1 cellular context compared by ENCODE assay signal in the genomic region with DNA sequence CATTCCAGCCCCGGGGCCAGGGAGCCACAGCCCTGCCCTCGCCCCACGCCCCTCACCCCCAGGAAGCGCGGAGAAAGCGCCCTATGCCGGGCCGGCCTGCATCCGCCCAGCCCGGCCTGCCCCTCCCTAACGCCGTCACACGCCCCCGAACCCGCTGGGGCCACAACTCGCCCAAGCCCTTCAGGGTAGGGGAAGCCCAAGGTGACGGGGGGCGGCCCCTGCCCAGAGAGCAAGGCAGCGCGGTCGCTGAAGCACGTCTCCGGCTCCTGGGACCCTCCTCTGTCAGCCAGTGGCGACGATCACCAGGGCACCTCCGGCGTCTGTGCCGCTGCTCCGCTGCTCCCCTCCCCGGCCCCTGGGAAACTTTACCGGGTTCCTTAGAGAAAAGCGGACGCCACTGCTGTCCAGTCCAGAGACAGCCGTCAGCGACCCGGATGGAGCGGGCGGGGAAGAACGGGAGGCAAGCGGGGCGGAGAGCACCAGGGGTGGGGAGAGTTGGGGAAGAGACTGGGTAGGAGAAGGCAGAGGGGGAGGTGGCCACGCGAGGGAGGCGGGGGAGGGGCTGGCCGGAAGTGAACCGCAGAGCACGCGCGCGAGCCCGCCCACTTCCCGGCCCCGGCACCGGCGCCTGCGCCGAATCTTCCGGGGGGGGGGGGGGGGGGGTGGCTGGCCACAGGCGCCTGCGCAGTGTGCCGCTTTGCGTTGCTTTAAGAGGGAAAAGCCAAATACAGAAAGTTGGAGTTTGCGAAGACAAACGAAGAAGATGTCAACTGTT.
TF ChIP-seq lines count a peak whose summit lies in the region.

A gene with protein sequence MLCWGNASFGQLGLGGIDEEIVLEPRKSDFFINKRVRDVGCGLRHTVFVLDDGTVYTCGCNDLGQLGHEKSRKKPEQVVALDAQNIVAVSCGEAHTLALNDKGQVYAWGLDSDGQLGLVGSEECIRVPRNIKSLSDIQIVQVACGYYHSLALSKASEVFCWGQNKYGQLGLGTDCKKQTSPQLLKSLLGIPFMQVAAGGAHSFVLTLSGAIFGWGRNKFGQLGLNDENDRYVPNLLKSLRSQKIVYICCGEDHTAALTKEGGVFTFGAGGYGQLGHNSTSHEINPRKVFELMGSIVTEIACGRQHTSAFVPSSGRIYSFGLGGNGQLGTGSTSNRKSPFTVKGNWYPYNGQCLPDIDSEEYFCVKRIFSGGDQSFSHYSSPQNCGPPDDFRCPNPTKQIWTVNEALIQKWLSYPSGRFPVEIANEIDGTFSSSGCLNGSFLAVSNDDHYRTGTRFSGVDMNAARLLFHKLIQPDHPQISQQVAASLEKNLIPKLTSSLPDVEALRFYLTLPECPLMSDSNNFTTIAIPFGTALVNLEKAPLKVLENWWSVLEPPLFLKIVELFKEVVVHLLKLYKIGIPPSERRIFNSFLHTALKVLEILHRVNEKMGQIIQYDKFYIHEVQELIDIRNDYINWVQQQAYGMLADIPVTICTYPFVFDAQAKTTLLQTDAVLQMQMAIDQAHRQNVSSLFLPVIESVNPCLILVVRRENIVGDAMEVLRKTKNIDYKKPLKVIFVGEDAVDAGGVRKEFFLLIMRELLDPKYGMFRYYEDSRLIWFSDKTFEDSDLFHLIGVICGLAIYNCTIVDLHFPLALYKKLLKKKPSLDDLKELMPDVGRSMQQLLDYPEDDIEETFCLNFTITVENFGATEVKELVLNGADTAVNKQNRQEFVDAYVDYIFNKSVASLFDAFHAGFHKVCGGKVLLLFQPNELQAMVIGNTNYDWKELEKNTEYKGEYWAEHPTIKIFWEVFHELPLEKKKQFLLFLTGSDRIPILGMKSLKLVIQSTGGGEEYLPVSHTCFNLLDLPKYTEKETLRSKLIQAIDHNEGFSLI (minus strand): TSS at position 509 of the 775 bp plus-strand sequence. CDS start 2,175 bp downstream, outside the sequence.

TF ChIP-seq in GM12878, 131 proteins besides CTCF, POLR2A, EP300 and RAD21 (continued from another document and continues in another):
- TF ChIP-seq, protein P1, sequence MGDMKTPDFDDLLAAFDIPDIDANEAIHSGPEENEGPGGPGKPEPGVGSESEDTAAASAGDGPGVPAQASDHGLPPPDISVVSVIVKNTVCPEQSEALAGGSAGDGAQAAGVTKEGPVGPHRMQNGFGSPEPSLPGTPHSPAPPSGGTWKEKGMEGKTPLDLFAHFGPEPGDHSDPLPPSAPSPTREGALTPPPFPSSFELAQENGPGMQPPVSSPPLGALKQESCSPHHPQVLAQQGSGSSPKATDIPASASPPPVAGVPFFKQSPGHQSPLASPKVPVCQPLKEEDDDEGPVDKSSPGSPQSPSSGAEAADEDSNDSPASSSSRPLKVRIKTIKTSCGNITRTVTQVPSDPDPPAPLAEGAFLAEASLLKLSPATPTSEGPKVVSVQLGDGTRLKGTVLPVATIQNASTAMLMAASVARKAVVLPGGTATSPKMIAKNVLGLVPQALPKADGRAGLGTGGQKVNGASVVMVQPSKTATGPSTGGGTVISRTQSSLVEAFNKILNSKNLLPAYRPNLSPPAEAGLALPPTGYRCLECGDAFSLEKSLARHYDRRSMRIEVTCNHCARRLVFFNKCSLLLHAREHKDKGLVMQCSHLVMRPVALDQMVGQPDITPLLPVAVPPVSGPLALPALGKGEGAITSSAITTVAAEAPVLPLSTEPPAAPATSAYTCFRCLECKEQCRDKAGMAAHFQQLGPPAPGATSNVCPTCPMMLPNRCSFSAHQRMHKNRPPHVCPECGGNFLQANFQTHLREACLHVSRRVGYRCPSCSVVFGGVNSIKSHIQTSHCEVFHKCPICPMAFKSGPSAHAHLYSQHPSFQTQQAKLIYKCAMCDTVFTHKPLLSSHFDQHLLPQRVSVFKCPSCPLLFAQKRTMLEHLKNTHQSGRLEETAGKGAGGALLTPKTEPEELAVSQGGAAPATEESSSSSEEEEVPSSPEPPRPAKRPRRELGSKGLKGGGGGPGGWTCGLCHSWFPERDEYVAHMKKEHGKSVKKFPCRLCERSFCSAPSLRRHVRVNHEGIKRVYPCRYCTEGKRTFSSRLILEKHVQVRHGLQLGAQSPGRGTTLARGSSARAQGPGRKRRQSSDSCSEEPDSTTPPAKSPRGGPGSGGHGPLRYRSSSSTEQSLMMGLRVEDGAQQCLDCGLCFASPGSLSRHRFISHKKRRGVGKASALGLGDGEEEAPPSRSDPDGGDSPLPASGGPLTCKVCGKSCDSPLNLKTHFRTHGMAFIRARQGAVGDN (IDR thresholded peaks at IDR 0.05), result no peak
- TF ChIP-seq, protein P2, sequence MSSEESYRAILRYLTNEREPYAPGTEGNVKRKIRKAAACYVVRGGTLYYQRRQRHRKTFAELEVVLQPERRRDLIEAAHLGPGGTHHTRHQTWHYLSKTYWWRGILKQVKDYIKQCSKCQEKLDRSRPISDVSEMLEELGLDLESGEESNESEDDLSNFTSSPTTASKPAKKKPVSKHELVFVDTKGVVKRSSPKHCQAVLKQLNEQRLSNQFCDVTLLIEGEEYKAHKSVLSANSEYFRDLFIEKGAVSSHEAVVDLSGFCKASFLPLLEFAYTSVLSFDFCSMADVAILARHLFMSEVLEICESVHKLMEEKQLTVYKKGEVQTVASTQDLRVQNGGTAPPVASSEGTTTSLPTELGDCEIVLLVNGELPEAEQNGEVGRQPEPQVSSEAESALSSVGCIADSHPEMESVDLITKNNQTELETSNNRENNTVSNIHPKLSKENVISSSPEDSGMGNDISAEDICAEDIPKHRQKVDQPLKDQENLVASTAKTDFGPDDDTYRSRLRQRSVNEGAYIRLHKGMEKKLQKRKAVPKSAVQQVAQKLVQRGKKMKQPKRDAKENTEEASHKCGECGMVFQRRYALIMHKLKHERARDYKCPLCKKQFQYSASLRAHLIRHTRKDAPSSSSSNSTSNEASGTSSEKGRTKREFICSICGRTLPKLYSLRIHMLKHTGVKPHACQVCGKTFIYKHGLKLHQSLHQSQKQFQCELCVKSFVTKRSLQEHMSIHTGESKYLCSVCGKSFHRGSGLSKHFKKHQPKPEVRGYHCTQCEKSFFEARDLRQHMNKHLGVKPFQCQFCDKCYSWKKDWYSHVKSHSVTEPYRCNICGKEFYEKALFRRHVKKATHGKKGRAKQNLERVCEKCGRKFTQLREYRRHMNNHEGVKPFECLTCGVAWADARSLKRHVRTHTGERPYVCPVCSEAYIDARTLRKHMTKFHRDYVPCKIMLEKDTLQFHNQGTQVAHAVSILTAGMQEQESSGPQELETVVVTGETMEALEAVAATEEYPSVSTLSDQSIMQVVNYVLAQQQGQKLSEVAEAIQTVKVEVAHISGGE (CRISPR knock-in tag; IDR thresholded peaks at IDR 0.05), result no peak
- peak; percentile 70; the same call in 1 of the 2 replicates for TF ChIP-seq ZNF207 (IDR thresholded peaks at IDR 0.05; ENCODE audit: borderline replicate concordance)
- TF ChIP-seq ZSCAN29 (IDR thresholded peaks at IDR 0.05), result no peak
- TF ChIP-seq STAT1 (conservative IDR thresholded peaks at IDR 0.05), result 0 out of 2 replicates have a peak, but pooled peaks have one; percentile 56
- TF ChIP-seq CHD1 (IDR thresholded peaks at IDR 0.05; ENCODE audit: low read depth, low read length), result 0 out of 2 replicates have a peak, but pooled peaks have one; percentile 40
- TF ChIP-seq, protein P3, sequence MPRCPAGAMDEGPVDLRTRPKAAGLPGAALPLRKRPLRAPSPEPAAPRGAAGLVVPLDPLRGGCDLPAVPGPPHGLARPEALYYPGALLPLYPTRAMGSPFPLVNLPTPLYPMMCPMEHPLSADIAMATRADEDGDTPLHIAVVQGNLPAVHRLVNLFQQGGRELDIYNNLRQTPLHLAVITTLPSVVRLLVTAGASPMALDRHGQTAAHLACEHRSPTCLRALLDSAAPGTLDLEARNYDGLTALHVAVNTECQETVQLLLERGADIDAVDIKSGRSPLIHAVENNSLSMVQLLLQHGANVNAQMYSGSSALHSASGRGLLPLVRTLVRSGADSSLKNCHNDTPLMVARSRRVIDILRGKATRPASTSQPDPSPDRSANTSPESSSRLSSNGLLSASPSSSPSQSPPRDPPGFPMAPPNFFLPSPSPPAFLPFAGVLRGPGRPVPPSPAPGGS (IDR thresholded peaks at IDR 0.05; ENCODE audit: borderline replicate concordance, insufficient read depth, low read depth, low read length, poor library complexity, severe bottlenecking), result no peak
- TF ChIP-seq, protein P4, sequence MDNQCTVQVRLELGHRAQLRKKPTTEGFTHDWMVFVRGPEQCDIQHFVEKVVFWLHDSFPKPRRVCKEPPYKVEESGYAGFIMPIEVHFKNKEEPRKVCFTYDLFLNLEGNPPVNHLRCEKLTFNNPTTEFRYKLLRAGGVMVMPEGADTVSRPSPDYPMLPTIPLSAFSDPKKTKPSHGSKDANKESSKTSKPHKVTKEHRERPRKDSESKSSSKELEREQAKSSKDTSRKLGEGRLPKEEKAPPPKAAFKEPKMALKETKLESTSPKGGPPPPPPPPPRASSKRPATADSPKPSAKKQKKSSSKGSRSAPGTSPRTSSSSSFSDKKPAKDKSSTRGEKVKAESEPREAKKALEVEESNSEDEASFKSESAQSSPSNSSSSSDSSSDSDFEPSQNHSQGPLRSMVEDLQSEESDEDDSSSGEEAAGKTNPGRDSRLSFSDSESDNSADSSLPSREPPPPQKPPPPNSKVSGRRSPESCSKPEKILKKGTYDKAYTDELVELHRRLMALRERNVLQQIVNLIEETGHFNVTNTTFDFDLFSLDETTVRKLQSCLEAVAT (IDR thresholded peaks at IDR 0.05), result 0 out of 2 replicates have a peak, but pooled peaks have one; percentile 50
- TF ChIP-seq RELA (IDR thresholded peaks at IDR 0.05; ENCODE audit: borderline replicate concordance, partially characterized antibody), result peak; percentile 32
- no peak for TF ChIP-seq WRNIP1 (IDR thresholded peaks at IDR 0.05; ENCODE audit: borderline replicate concordance, low read depth, low read length)
- TF ChIP-seq GATAD2B (conservative IDR thresholded peaks at IDR 0.05; ENCODE audit: low read depth), result peak; percentile 85
- peak; percentile 55; the same call in 1 of the 2 replicates for TF ChIP-seq SMARCA5 (IDR thresholded peaks at IDR 0.05)
- 0 out of 4 replicates have a peak, but pooled peaks of 1 of the 2 experiments have one; percentile 20 for TF ChIP-seq SRF (IDR thresholded peaks at IDR 0.05; ENCODE audit: low read depth in 2 of 2, low read length in 2 of 2)
- TF ChIP-seq DPF2 (IDR thresholded peaks at IDR 0.05), result peak; percentile 82
- TF ChIP-seq, protein P5, sequence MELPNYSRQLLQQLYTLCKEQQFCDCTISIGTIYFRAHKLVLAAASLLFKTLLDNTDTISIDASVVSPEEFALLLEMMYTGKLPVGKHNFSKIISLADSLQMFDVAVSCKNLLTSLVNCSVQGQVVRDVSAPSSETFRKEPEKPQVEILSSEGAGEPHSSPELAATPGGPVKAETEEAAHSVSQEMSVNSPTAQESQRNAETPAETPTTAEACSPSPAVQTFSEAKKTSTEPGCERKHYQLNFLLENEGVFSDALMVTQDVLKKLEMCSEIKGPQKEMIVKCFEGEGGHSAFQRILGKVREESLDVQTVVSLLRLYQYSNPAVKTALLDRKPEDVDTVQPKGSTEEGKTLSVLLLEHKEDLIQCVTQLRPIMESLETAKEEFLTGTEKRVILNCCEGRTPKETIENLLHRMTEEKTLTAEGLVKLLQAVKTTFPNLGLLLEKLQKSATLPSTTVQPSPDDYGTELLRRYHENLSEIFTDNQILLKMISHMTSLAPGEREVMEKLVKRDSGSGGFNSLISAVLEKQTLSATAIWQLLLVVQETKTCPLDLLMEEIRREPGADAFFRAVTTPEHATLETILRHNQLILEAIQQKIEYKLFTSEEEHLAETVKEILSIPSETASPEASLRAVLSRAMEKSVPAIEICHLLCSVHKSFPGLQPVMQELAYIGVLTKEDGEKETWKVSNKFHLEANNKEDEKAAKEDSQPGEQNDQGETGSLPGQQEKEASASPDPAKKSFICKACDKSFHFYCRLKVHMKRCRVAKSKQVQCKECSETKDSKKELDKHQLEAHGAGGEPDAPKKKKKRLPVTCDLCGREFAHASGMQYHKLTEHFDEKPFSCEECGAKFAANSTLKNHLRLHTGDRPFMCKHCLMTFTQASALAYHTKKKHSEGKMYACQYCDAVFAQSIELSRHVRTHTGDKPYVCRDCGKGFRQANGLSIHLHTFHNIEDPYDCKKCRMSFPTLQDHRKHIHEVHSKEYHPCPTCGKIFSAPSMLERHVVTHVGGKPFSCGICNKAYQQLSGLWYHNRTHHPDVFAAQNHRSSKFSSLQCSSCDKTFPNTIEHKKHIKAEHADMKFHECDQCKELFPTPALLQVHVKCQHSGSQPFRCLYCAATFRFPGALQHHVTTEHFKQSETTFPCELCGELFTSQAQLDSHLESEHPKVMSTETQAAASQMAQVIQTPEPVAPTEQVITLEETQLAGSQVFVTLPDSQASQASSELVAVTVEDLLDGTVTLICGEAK (IDR thresholded peaks at IDR 0.05; ENCODE audit: borderline replicate concordance), result peak; percentile 45; the same call in 1 of the 2 replicates
- peak in 1 of 2 experiments; percentile 83; a peak in 2 of 3 replicates for TF ChIP-seq EGR1 (IDR thresholded peaks at IDR 0.05; ENCODE audit: borderline replicate concordance in 1 of 2, low read depth in 2 of 2, low read length in 2 of 2)
- no peak for TF ChIP-seq NR2C2 (IDR thresholded peaks at IDR 0.05; ENCODE audit: borderline replicate concordance, control insufficient read depth, insufficient read length, low read depth)
- TF ChIP-seq, protein P6, sequence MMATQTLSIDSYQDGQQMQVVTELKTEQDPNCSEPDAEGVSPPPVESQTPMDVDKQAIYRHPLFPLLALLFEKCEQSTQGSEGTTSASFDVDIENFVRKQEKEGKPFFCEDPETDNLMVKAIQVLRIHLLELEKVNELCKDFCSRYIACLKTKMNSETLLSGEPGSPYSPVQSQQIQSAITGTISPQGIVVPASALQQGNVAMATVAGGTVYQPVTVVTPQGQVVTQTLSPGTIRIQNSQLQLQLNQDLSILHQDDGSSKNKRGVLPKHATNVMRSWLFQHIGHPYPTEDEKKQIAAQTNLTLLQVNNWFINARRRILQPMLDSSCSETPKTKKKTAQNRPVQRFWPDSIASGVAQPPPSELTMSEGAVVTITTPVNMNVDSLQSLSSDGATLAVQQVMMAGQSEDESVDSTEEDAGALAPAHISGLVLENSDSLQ (IDR thresholded peaks at IDR 0.05), result peak; percentile 58; the same call in 1 of the 2 replicates
- no peak for TF ChIP-seq STAT3 (IDR thresholded peaks at IDR 0.05; ENCODE audit: low read depth, low read length)
- TF ChIP-seq, protein P7, sequence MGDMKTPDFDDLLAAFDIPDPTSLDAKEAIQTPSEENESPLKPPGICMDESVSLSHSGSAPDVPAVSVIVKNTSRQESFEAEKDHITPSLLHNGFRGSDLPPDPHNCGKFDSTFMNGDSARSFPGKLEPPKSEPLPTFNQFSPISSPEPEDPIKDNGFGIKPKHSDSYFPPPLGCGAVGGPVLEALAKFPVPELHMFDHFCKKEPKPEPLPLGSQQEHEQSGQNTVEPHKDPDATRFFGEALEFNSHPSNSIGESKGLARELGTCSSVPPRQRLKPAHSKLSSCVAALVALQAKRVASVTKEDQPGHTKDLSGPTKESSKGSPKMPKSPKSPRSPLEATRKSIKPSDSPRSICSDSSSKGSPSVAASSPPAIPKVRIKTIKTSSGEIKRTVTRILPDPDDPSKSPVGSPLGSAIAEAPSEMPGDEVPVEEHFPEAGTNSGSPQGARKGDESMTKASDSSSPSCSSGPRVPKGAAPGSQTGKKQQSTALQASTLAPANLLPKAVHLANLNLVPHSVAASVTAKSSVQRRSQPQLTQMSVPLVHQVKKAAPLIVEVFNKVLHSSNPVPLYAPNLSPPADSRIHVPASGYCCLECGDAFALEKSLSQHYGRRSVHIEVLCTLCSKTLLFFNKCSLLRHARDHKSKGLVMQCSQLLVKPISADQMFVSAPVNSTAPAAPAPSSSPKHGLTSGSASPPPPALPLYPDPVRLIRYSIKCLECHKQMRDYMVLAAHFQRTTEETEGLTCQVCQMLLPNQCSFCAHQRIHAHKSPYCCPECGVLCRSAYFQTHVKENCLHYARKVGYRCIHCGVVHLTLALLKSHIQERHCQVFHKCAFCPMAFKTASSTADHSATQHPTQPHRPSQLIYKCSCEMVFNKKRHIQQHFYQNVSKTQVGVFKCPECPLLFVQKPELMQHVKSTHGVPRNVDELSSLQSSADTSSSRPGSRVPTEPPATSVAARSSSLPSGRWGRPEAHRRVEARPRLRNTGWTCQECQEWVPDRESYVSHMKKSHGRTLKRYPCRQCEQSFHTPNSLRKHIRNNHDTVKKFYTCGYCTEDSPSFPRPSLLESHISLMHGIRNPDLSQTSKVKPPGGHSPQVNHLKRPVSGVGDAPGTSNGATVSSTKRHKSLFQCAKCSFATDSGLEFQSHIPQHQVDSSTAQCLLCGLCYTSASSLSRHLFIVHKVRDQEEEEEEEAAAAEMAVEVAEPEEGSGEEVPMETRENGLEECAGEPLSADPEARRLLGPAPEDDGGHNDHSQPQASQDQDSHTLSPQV (IDR thresholded peaks at IDR 0.05), result no peak
